Comparison of ENCODE assay signal across 24 cellular contexts in the genomic region with DNA sequence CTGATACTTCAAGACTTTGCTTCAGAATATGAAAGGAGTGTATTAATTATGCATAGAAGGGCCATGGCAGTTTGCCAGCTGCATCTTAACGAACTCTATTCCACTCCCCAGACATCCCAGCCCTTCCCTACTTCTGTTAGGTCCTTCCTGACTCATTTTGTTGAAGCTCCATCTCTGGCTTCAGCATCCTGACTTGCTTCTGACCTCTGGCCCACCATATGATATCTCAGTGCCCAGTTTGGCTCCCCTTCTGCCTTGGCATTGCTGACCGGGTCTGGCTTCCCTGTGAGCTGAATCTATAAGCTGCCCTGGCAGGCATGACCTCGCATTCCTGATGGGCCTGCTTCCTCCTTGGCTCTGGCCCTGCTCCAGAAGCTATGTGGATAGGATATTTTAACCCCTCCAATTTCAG. TPM values are rescaled to one million over a fixed set of nuclear protein-coding genes. Genes with fewer than 3 reads are reported as not detected.
DNase-seq lines count a peak whose midpoint lies in the region; ATAC-seq, FAIRE-seq and TF ChIP-seq lines count a peak whose summit lies in the region.
"Had no signal": no experiment of that assay in that cellular context is flagged by ENCODE, and none has a peak within 500 bp of the region (broad histone marks: within the 10 kb centered on the region; RNA-seq: fewer than 3 reads in every experiment).

No MANE protein-coding gene starts in this region.

- intact Hi-C loops in heart right ventricle (cut with DNase I), result no loop called here

- peaks cover 0 to 16% (median 0%) of the 10 kb centered on the region in 9 donors for H3K4me1 ChIP-seq in heart right ventricle

- DNase-seq in DMS 273 treated with DMSO at 0.1 percent for 48 hours (lab: John Stamatoyannopoulos, UW) (peak; percentile 18), HTR-8/SVneo (ENCODE audit: insufficient read length, low spot score) (no peak), SK-N-MC (ENCODE audit: low read depth, low spot score) (peak; percentile 28), kidney tubule cell (ENCODE audit: low spot score) (peak; percentile 69), heart right ventricle (no peak), left lobe of liver (ENCODE audit: low spot score) (no peak), caudate nucleus (lab: John Stamatoyannopoulos, UW) (no peak)
- DNase-seq: activated CD4-positive, alpha-beta T cell treated with anti-CD3 and anti-CD28 coated beads for 36 hours; activated naive CD4-positive, alpha-beta T cell treated with anti-CD3 and anti-CD28 coated beads, Interleukin-2, amount 50 U/mL, for 16 hours; CD4-positive, alpha-beta memory T cell; DMS79 treated with DMSO at 0.1 percent for 48 hours; endodermal cell; H9; left ventricle myocardium superior; NCI-H1436 treated with DMSO at 0.1 percent for 48 hours; NCI-H2171 treated with DMSO at 0.1 percent for 48 hours; psoas muscle; stimulated activated CD4-positive, alpha-beta T cell treated with anti-CD3 and anti-CD28 coated beads, Interleukin-4, amount 100 ng/mL, for 1 hour had no signal

- H3K9me3 ChIP-seq in SK-N-MC (ENCODE audit: low read depth, low read length) (no peaks in the 10 kb centered on the region), heart right ventricle (no peaks in the 10 kb centered on the region)
- H3K9me3 ChIP-seq: psoas muscle, tibial nerve had no signal

- no peak overlapping the region for H3K9ac ChIP-seq in SK-N-MC (ENCODE audit: insufficient read length)

- TF ChIP-seq CTCF in heart right ventricle (IDR thresholded peaks at IDR 0.05), result no peak

- ATAC-seq in GM18873 (IDR thresholded peaks at IDR 0.05; ENCODE audit: low FRiP score, unreplicated experiment) (no peak), heart right ventricle (no peak), left lobe of liver (no peak)
- ATAC-seq: activated CD4-positive, alpha-beta T cell treated with anti-CD3 and anti-CD28 coated beads for 36 hours; HepG2; left ventricle myocardium superior had no signal

- 30 to 39% methylated on average over 3 of the region's 3 CpGs for WGBS in heart right ventricle, 2 donors

- H3K27ac ChIP-seq in SK-N-MC, result no peak overlapping the region
- peak overlapping the region in 1 of 10 donors; percentile 23 for H3K27ac ChIP-seq in heart right ventricle
- H3K27ac ChIP-seq in caudate nucleus (ENCODE audit: low read depth, low read length), result no peak overlapping the region

- FAIRE-seq in HTR-8/SVneo (lab: Jason Lieb, UNC), result peak; percentile 49
- FAIRE-seq: HepG2, TTC549 had no signal

- no peak overlapping the region for H3K4me3 ChIP-seq in SK-N-MC
- no peak overlapping the region for H3K4me3 ChIP-seq in heart right ventricle
- H3K4me3 ChIP-seq: psoas muscle, smooth muscle cell, tibial nerve had no signal

- H3K36me3 ChIP-seq in SK-N-MC (ENCODE audit: insufficient read depth, low read length), result no peaks in the 10 kb centered on the region
- no peaks in the 10 kb centered on the region for H3K36me3 ChIP-seq in heart right ventricle
- H3K36me3 ChIP-seq: tibial nerve had no signal

- H3K27me3 ChIP-seq in heart right ventricle, result no peaks in the 10 kb centered on the region
- H3K27me3 ChIP-seq: tibial nerve had no signal

RNA-seq across cellular contexts. Expression of gene ARHGAP29, which starts 27.6 kb away (rescaled TPM):
- 10 to 100 TPM; 20.9 to 34.3 (median 28.8) TPM for total RNA-seq in heart right ventricle
- polyA plus RNA-seq in heart right ventricle, result 10 to 100 TPM in 1 of 2 donors, 1 to 10 TPM in 1; 8.8 to 23.8 TPM
- total RNA-seq in left lobe of liver, result 20.3 TPM
- total RNA-seq: activated CD8-positive, alpha-beta memory T cell treated with anti-CD3 and anti-CD28 coated beads for 36 hours; CD4-positive, alpha-beta memory T cell had no signal
- polyA plus RNA-seq: CD4-positive, alpha-beta memory T cell had no signal

Comparison
In these comparisons a context has a peak if more than half of its experiments do, and no peak if none do; other contexts are left out.
1. DNase-seq: peak in DMS 273 treated with DMSO at 0.1 percent for 48 hours (single experiment), SK-N-MC (single experiment) and kidney tubule cell (single experiment); none in HTR-8/SVneo (single experiment), heart right ventricle (0 of 2), left lobe of liver (single experiment) and caudate nucleus (0 of 61).